Comparison of ENCODE assay signal across 24 cellular contexts in the genomic region with DNA sequence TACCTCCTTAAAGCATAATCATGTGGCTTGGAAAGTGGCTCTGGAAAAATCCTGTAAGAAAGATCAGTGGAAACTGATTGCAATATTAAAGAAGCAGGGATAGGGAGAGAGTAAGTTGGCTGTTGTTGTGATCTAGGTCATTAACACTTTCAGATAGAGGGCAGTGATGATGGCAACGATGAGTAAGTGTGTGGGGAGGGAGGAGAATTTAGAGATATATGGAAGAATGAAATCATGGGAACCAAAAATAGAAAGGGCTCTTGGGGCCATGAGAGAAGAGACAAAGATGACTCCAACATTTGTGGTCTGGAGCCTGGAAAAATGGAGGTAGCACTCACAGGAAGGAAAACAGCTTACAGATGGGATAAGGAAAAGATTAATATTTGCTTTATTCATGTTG. TPM values are rescaled to one million over a fixed set of nuclear protein-coding genes. Genes with fewer than 3 reads are reported as not detected.
A peak's percentile ranks its signal among the peaks of the same experiment; 100 is the strongest.
DNase-seq lines count a peak whose midpoint lies in the region; ATAC-seq and TF ChIP-seq lines count a peak whose summit lies in the region.
"Had no signal": no experiment of that assay in that cellular context is flagged by ENCODE, and none has a peak within 500 bp of the region (broad histone marks: within the 10 kb centered on the region; RNA-seq: fewer than 3 reads in every experiment).

No MANE protein-coding gene starts in this region.

- no peak overlapping the region for H2BK120ac ChIP-seq in mesenchymal stem cell (ENCODE audit: low read depth, low read length)

- 56% methylated on average over 1 of the region's 1 CpG for WGBS in mesenchymal stem cell
- 0% methylated on average over 1 of the region's 1 CpG for WGBS in SK-N-SH (ENCODE audit: low lambda C conversion rate)

- H3K79me2 ChIP-seq in SK-N-SH (ENCODE audit: insufficient read depth), result no peaks in the 10 kb centered on the region

- no peak for TF ChIP-seq RAD21 in SK-N-SH (IDR thresholded peaks at IDR 0.05; ENCODE audit: low read length)

- no peaks in the 10 kb centered on the region for H3K9me2 ChIP-seq in SK-N-SH

- peak overlapping the region; percentile 44 for H3K9ac ChIP-seq in mesenchymal stem cell (ENCODE audit: low read length)
- H3K9ac ChIP-seq in colonic mucosa (ENCODE audit: low read depth in 2 of 2, low read length in 2 of 2), result no peak overlapping the region
- no peak overlapping the region for H3K9ac ChIP-seq in SK-N-SH

- DNase-seq in AG10803 (ENCODE audit: low read depth) (peak; percentile 25), HT1080 (ENCODE audit: low read depth) (peak; percentile 35), brain microvascular endothelial cell (peak; percentile 42), mesenchymal stem cell (peak; percentile 53), colonic mucosa (no peak), SK-N-SH (no peak)
- DNase-seq: activated CD4-positive, alpha-beta T cell treated with anti-CD3 and anti-CD28 coated beads, Interleukin-2, amount 50 U/mL, for 48 hours; activated effector memory CD4-positive, alpha-beta T cell treated with Interleukin-2 at 50 U/mL for 16 hours; activated naive CD8-positive, alpha-beta T cell treated with anti-CD3 and anti-CD28 coated beads, Interleukin-2, amount 50 U/mL, for 24 hours; CD8-positive, alpha-beta T cell; DMS153; H9; left colon; MM.1S; NCI-H187; SJCRH30; T-helper 2 cell; testis had no signal

- in situ Hi-C loops in brain microvascular endothelial cell (cut with HindIII; ENCODE audit: low pct_ligation_motif_present, low sequenced_read_pairs), result no loop called here

- H4K91ac ChIP-seq in mesenchymal stem cell (ENCODE audit: low read length), result no peak overlapping the region

- intact Hi-C loops in colonic mucosa (cut with DNase I), result no loop called here

- H4K8ac ChIP-seq in mesenchymal stem cell (ENCODE audit: low read length), result no peak overlapping the region

- H3K27ac ChIP-seq in brain microvascular endothelial cell (peak overlapping the region; percentile 66), mesenchymal stem cell (ENCODE audit: low read length, poor library complexity, severe bottlenecking) (no peak overlapping the region), colonic mucosa (no peak overlapping the region), SK-N-SH (ENCODE audit: low read depth in 2 of 2, low read length in 1 of 2) (peak overlapping the region in 1 of 2 experiments; percentile 22; a peak in 2 of 4 replicates)
- H3K27ac ChIP-seq: epithelial cell of prostate, SJCRH30, testis had no signal

- POLR2A ChIA-PET in SK-N-SH (lab: Yijun Ruan, JAX), result interaction anchor here (0.6 kb wide), 1 partner anchor 349 kb away, joined by 3 read pairs; no protein-coding TSS in a partner anchor

- H3K4me3 ChIP-seq in AG10803 (ENCODE audit: low read length), result no peak overlapping the region
- H3K4me3 ChIP-seq in brain microvascular endothelial cell (ENCODE audit: low read depth, low read length), result no peak overlapping the region
- peak overlapping the region in 1 of 2 experiments; percentile 31 for H3K4me3 ChIP-seq in mesenchymal stem cell (ENCODE audit: insufficient read depth in 1 of 2, low read depth in 1 of 2, low read length in 2 of 2)
- H3K4me3 ChIP-seq in colonic mucosa, result no peak overlapping the region
- H3K4me3 ChIP-seq in SK-N-SH (ENCODE audit: low read depth in 2 of 2, low read length in 1 of 2), result no peak overlapping the region
- H3K4me3 ChIP-seq: SJCRH30, testis had no signal

- H3K9me3 ChIP-seq in mesenchymal stem cell (ENCODE audit: control insufficient read depth, low read length), result no peaks in the 10 kb centered on the region
- no peaks in the 10 kb centered on the region for H3K9me3 ChIP-seq in colonic mucosa
- H3K9me3 ChIP-seq in SK-N-SH, result no peaks in the 10 kb centered on the region
- H3K9me3 ChIP-seq: SJCRH30, testis had no signal

- H3K4ac ChIP-seq in mesenchymal stem cell (ENCODE audit: low read depth in 1 of 2, low read length in 2 of 2), result no peak overlapping the region

- H3K23ac ChIP-seq in mesenchymal stem cell (ENCODE audit: low read length in 2 of 2), result no peak overlapping the region

- H2BK5ac ChIP-seq in mesenchymal stem cell (ENCODE audit: low read depth, low read length, poor library complexity, severe bottlenecking), result no peak overlapping the region

- no peak overlapping the region for H2AK5ac ChIP-seq in mesenchymal stem cell (ENCODE audit: low read length, severe bottlenecking)

- H3K4me2 ChIP-seq in mesenchymal stem cell (ENCODE audit: low read length, poor library complexity, severe bottlenecking) (no peak overlapping the region), SK-N-SH (no peak overlapping the region)

- H2AFZ ChIP-seq in mesenchymal stem cell (ENCODE audit: low read depth, low read length) (no peak overlapping the region), SK-N-SH (ENCODE audit: low read depth) (no peak overlapping the region)

- H3K36me3 ChIP-seq in brain microvascular endothelial cell (replicated peaks) (no peaks in the 10 kb centered on the region), mesenchymal stem cell (ENCODE audit: control insufficient read depth in 1 of 2, insufficient read depth in 2 of 2, low read depth in 1 of 2, low read length in 2 of 2) (no peaks in the 10 kb centered on the region), colonic mucosa (no peaks in the 10 kb centered on the region), SK-N-SH (replicated peaks in 1 of 2; ENCODE audit: control insufficient read depth in 1 of 2, insufficient read depth in 2 of 2, low read length in 1 of 2) (no peaks in the 10 kb centered on the region)
- H3K36me3 ChIP-seq: SJCRH30 had no signal

- no peaks in the 10 kb centered on the region for H3K79me1 ChIP-seq in mesenchymal stem cell (replicated peaks; ENCODE audit: low read length, poor library complexity, severe bottlenecking)

- no peak for TF ChIP-seq CTCF in AG10803 (conservative IDR thresholded peaks at IDR 0.05; ENCODE audit: low read length)
- TF ChIP-seq CTCF in brain microvascular endothelial cell (IDR thresholded peaks at IDR 0.05; ENCODE audit: low read depth, low read length, missing control alignments), result no peak
- no peak for TF ChIP-seq CTCF in colonic mucosa (IDR thresholded peaks at IDR 0.05)
- TF ChIP-seq CTCF in SK-N-SH (IDR thresholded peaks at IDR 0.05), result no peak

- no peak for TF ChIP-seq EP300 in SK-N-SH (IDR thresholded peaks at IDR 0.05; ENCODE audit: borderline replicate concordance in 1 of 2, low read depth in 1 of 2, low read length in 1 of 2)

- H2BK15ac ChIP-seq in mesenchymal stem cell (ENCODE audit: low read depth, poor library complexity, severe bottlenecking), result no peak overlapping the region

- CTCF ChIA-PET in SK-N-SH (lab: Yijun Ruan, JAX), result no interaction called here

- H3K27me3 ChIP-seq in brain microvascular endothelial cell (replicated peaks) (no peaks in the 10 kb centered on the region), mesenchymal stem cell (ENCODE audit: control insufficient read depth in 1 of 2, insufficient read depth in 1 of 2, low read length in 2 of 2) (no peaks in the 10 kb centered on the region), colonic mucosa (no peaks in the 10 kb centered on the region), SK-N-SH (ENCODE audit: insufficient read depth) (no peaks in the 10 kb centered on the region)
- H3K27me3 ChIP-seq: SJCRH30, testis had no signal

- no peaks in the 10 kb centered on the region for H4K20me1 ChIP-seq in SK-N-SH (ENCODE audit: insufficient read depth)

- no peak overlapping the region for H2BK12ac ChIP-seq in mesenchymal stem cell (ENCODE audit: low read length in 2 of 2)

- H3F3A ChIP-seq in SK-N-SH (replicated peaks; ENCODE audit: insufficient read depth), result peaks cover 4% of the 10 kb centered on the region

- no peak overlapping the region for H3K14ac ChIP-seq in mesenchymal stem cell (ENCODE audit: low read length in 2 of 2)

- ATAC-seq in HG02973 (IDR thresholded peaks at IDR 0.05; ENCODE audit: unreplicated experiment), result no peak
- ATAC-seq in GM18867 (IDR thresholded peaks at IDR 0.05; ENCODE audit: unreplicated experiment), result no peak
- ATAC-seq: activated naive CD8-positive, alpha-beta T cell treated with anti-CD3 and anti-CD28 coated beads, Interleukin-2, amount 50 U/mL, for 24 hours; CD8-positive, alpha-beta T cell; sciatic nerve; stimulated activated memory B cell treated with anti-CD40 and anti-IgM and Interleukin-4, amounts not matched to agents 10 μg/mL and 1 μg/mL and 100 μg/mL, for 72 hours; WTC11 had no signal

- no peaks in the 10 kb centered on the region for H3K4me1 ChIP-seq in mesenchymal stem cell (ENCODE audit: control insufficient read depth, insufficient read depth, low read depth, low read length)
- H3K4me1 ChIP-seq in colonic mucosa, result no peaks in the 10 kb centered on the region
- H3K4me1 ChIP-seq in SK-N-SH (ENCODE audit: control insufficient read depth in 1 of 2, insufficient read depth in 2 of 2, low read depth in 1 of 2, low read length in 1 of 2), result peaks cover 0 to 6% of the 10 kb centered on the region in 2 experiments; a peak in 1 of 4 replicates
- H3K4me1 ChIP-seq: testis had no signal

- no peak overlapping the region for H3K18ac ChIP-seq in mesenchymal stem cell (ENCODE audit: low read depth in 1 of 2, low read length in 2 of 2)

TF ChIP-seq in SK-N-SH, 30 proteins besides CTCF, POLR2A, EP300 and RAD21 (continues in another document):
- no peak for TF ChIP-seq JUND (IDR thresholded peaks at IDR 0.05)
- TF ChIP-seq, protein P1, sequence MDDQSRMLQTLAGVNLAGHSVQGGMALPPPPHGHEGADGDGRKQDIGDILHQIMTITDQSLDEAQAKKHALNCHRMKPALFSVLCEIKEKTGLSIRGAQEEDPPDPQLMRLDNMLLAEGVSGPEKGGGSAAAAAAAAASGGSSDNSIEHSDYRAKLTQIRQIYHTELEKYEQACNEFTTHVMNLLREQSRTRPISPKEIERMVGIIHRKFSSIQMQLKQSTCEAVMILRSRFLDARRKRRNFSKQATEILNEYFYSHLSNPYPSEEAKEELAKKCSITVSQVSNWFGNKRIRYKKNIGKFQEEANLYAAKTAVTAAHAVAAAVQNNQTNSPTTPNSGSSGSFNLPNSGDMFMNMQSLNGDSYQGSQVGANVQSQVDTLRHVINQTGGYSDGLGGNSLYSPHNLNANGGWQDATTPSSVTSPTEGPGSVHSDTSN (IDR thresholded peaks at IDR 0.05), result no peak
- no peak for TF ChIP-seq USF1 (IDR thresholded peaks at IDR 0.05; ENCODE audit: borderline replicate concordance, low read depth)
- TF ChIP-seq TCF12 (IDR thresholded peaks at IDR 0.05), result no peak

RNA-seq across cellular contexts. Expression of gene SNRPF, which starts 23.3 kb away (rescaled TPM):
- total RNA-seq in HT1080 (2014; rRNA removed; shearing (Covaris generic)), result 28.3 and 44.5 TPM in 2 replicates
- polyA plus RNA-seq in HT1080 (2015; cell fraction: cytosol; rRNA removed), result 37.2 and 48.1 TPM in 2 replicates
- 15.2 and 17.6 TPM in 2 replicates for polyA plus RNA-seq in HT1080 (2015; cell fraction: nucleus; rRNA removed)
- polyA plus RNA-seq in mesenchymal stem cell (2013, experiment 1 of 2), result 34.9 TPM
- 36.0 TPM for polyA plus RNA-seq in mesenchymal stem cell (2013, experiment 2 of 2)
- total RNA-seq in colonic mucosa, result 10 to 100 TPM; 17.9 to 35.4 TPM
- polyA plus RNA-seq in SK-N-SH (2012; rRNA removed), result 12.8 and 62.5 TPM in 2 replicates
- 55.8 and 91.2 TPM in 2 replicates for polyA plus RNA-seq in SK-N-SH (2012; cell fraction: cytosol; rRNA removed)
- 12.6 and 15.8 TPM in 2 replicates for polyA plus RNA-seq in SK-N-SH (2012; cell fraction: nucleus; rRNA removed)

Comparison
In these comparisons a context has a peak if more than half of its experiments do, and no peak if none do; other contexts are left out.
1. DNase-seq: peak in AG10803 (single experiment), HT1080 (single experiment), brain microvascular endothelial cell (single experiment) and mesenchymal stem cell (single experiment); none in colonic mucosa (single experiment) and SK-N-SH (single experiment).